In genomic region chr5:90866333-90866732, GRCh38 we compare ENCODE assay signal across 7 cellular contexts.
DNase-seq lines count a peak whose midpoint lies in the region; ATAC-seq and TF ChIP-seq lines count a peak whose summit lies in the region.

No MANE protein-coding gene starts in this region.

- no peak overlapping the region for H3K9ac ChIP-seq in OCI-LY1 (ENCODE audit: low read length)

- ATAC-seq in HG03175 (IDR thresholded peaks at IDR 0.05; ENCODE audit: unreplicated experiment) (peak; percentile 79), mucosa of descending colon (peak; percentile 55)

- no peaks in the 10 kb centered on the region for H3K79me2 ChIP-seq in OCI-LY1 (ENCODE audit: insufficient read depth, low read length)

- H3K9me2 ChIP-seq in OCI-LY1 (ENCODE audit: low read depth, low read length) = no peaks in the 10 kb centered on the region

- no peaks in the 10 kb centered on the region for H3K27me3 ChIP-seq in OCI-LY1 (ENCODE audit: insufficient read depth, low read length)

- no peaks in the 10 kb centered on the region for H3K9me3 ChIP-seq in OCI-LY1 (ENCODE audit: low read length)
- no peaks in the 10 kb centered on the region for H3K9me3 ChIP-seq in mucosa of descending colon

- TF ChIP-seq CTCF in GM12865 (IDR thresholded peaks at IDR 0.05; ENCODE audit: insufficient read depth, low read depth, low read length, missing control alignments) (peak; percentile 16), OCI-LY1 (IDR thresholded peaks at IDR 0.05; ENCODE audit: low read length) (peak; percentile 60; the same call in 1 of the 2 replicates), mucosa of descending colon (IDR thresholded peaks at IDR 0.05) (no peak)

- H2AFZ ChIP-seq in OCI-LY1 (ENCODE audit: low read length) = no peak overlapping the region

- no peaks in the 10 kb centered on the region for H4K20me1 ChIP-seq in OCI-LY1 (ENCODE audit: insufficient read depth, low read length)

- H3K4me1 ChIP-seq in OCI-LY1 (ENCODE audit: insufficient read depth, low read length, severe bottlenecking) (no peaks in the 10 kb centered on the region), mucosa of descending colon (ENCODE audit: low read depth) (no peaks in the 10 kb centered on the region)

- no peaks in the 10 kb centered on the region for H3F3A ChIP-seq in OCI-LY1 (ENCODE audit: insufficient read depth, low read length)

- H3K36me3 ChIP-seq in OCI-LY1 (ENCODE audit: insufficient read depth, low read length) (no peaks in the 10 kb centered on the region), mucosa of descending colon (ENCODE audit: low read depth) (no peaks in the 10 kb centered on the region)

- H3K4me3 ChIP-seq in GM12865 (ENCODE audit: low read depth, low read length) (no peak overlapping the region), OCI-LY1 (ENCODE audit: low read depth, low read length, poor library complexity, severe bottlenecking) (no peak overlapping the region), mucosa of descending colon (no peak overlapping the region)

- intact Hi-C loops in mucosa of descending colon (cut with DNase I, micrococcal nuclease) = loop anchor here in 1 of 2 donors (10.0 kb wide), 1 partner anchor 558 kb away; no protein-coding TSS in a partner anchor

- no peak overlapping the region for H3K4me2 ChIP-seq in OCI-LY1 (ENCODE audit: low read length)

- H3K27ac ChIP-seq in OCI-LY1 (ENCODE audit: low read depth, low read length, poor library complexity, severe bottlenecking) = no peak overlapping the region

- DNase-seq in GM12865 (ENCODE audit: low read depth) (peak; percentile 14), dedifferentiated amniotic fluid mesenchymal stem cell (ENCODE audit: extremely low spot score) (peak; percentile 40), mucosa of descending colon (no peak), KG1 (lab: John Stamatoyannopoulos, UW) (no peak), GF-D8 (lab: John Stamatoyannopoulos, UW) (no peak)

Comparison
In these comparisons a context has a peak if more than half of its experiments do, and no peak if none do; other contexts are left out.
1. DNase-seq: peak in GM12865 (single experiment) and dedifferentiated amniotic fluid mesenchymal stem cell (single experiment); none in mucosa of descending colon (0 of 3), KG1 (single experiment) and GF-D8 (single experiment).